11 cellular contexts compared by ENCODE assay signal in genomic region chr14:94390372-94391086, GRCh38. TPM values are rescaled to one million over a fixed set of nuclear protein-coding genes. Genes with fewer than 3 reads are reported as not detected.
DNase-seq lines count a peak whose midpoint lies in the region; TF ChIP-seq lines count a peak whose summit lies in the region.
"Had no signal": no experiment of that assay in that cellular context is flagged by ENCODE, and none has a peak within 500 bp of the region (broad histone marks: within the 10 kb centered on the region; RNA-seq: fewer than 3 reads in every experiment).

No MANE protein-coding gene starts in this region.

- peak overlapping the region; percentile 94 to 98 for H3K27ac ChIP-seq in liver (ENCODE audit: low read depth in 1 of 2, low read length in 2 of 2)

- H3K36me3 Mint-ChIP-seq in activated naive CD4-positive, alpha-beta T cell treated with anti-CD3 and anti-CD28 coated beads for 36 hours (ENCODE audit: low read depth): no peaks in the 10 kb centered on the region
- H3K36me3 Mint-ChIP-seq in type B pancreatic cell (no peaks in the 10 kb centered on the region), endothelial cell (ENCODE audit: low read depth, unreplicated experiment) (no peaks in the 10 kb centered on the region)
- H3K36me3 Mint-ChIP-seq: natural killer cell had no signal

- peak overlapping the region; percentile 12 for H3K4me3 Mint-ChIP-seq in activated naive CD4-positive, alpha-beta T cell treated with anti-CD3 and anti-CD28 coated beads for 36 hours
- peak overlapping the region; percentile 25 for H3K4me3 Mint-ChIP-seq in type B pancreatic cell
- no peak overlapping the region for H3K4me3 Mint-ChIP-seq in endothelial cell (ENCODE audit: unreplicated experiment)
- H3K4me3 Mint-ChIP-seq: natural killer cell had no signal

- H3K4me3 ChIP-seq in liver (ENCODE audit: low read depth in 1 of 3, low read length in 3 of 3): peak overlapping the region; percentile 64 to 88 (median 80)

- H3K27me3 ChIP-seq in liver (ENCODE audit: control insufficient read depth in 4 of 4, insufficient read depth in 4 of 4, low read length in 3 of 4): no peaks in the 10 kb centered on the region

- intact Hi-C loops in activated naive CD4-positive, alpha-beta T cell treated with anti-CD3 and anti-CD28 coated beads for 36 hours (cut with micrococcal nuclease): loop anchor here (5.0 kb wide), 3 partner anchors 213 to 1058 kb away; partner anchors contain the start of gene BTBD7

- H3K36me3 ChIP-seq in liver (ENCODE audit: control insufficient read depth in 4 of 4, insufficient read depth in 3 of 4, low read depth in 1 of 4, low read length in 3 of 4): peaks cover 0 to 8% (median 0%) of the 10 kb centered on the region in 4 donors
- H3K36me3 ChIP-seq: BE2C had no signal

- peak; percentile 29 for DNase-seq in activated naive CD4-positive, alpha-beta T cell treated with anti-CD3 and anti-CD28 coated beads for 36 hours
- DNase-seq in activated naive CD4-positive, alpha-beta T cell treated with Interleukin-2 at 50 U/mL for 16 hours: no peak
- peak; percentile 29 for DNase-seq in astrocyte of the hippocampus (ENCODE audit: low read depth, low spot score)
- no peak for DNase-seq in type B pancreatic cell (ENCODE audit: extremely low spot score, unreplicated experiment)
- DNase-seq in endothelial cell (ENCODE audit: low spot score): no peak
- no peak for DNase-seq in DMS153 treated with DMSO at 0.1 percent for 48 hours (lab: John Stamatoyannopoulos, UW; ENCODE audit: unreplicated experiment)
- no peak for DNase-seq in DMS114 treated with DMSO at 0.1 percent for 48 hours (lab: John Stamatoyannopoulos, UW; ENCODE audit: unreplicated experiment)
- DNase-seq: BE2C, natural killer cell had no signal

- peak overlapping the region; percentile 84 to 86 for H3K9ac ChIP-seq in liver (ENCODE audit: low read depth in 1 of 2, low read length in 2 of 2)

- 12% methylated on average over 12 of the region's 12 CpGs for WGBS in liver

- peak; percentile 43 to 52 for TF ChIP-seq RAD21 in liver (IDR thresholded peaks at IDR 0.05)

- CTCF ChIA-PET in activated naive CD4-positive, alpha-beta T cell treated with anti-CD3 and anti-CD28 coated beads for 36 hours (lab: Charles Lee): interaction anchor here (0.9 to 1.6 kb wide), 2 partner anchors 18 to 96 kb away, joined by 3 read pairs; no protein-coding TSS in a partner anchor

- peak overlapping the region; percentile 66 for H3K27ac Mint-ChIP-seq in activated naive CD4-positive, alpha-beta T cell treated with anti-CD3 and anti-CD28 coated beads for 36 hours
- peak overlapping the region; percentile 36 for H3K27ac Mint-ChIP-seq in type B pancreatic cell
- no peak overlapping the region for H3K27ac Mint-ChIP-seq in endothelial cell (ENCODE audit: unreplicated experiment)

- peaks cover 47% of the 10 kb centered on the region for H3K4me1 Mint-ChIP-seq in activated naive CD4-positive, alpha-beta T cell treated with anti-CD3 and anti-CD28 coated beads for 36 hours (ENCODE audit: low read depth)
- H3K4me1 Mint-ChIP-seq in type B pancreatic cell (ENCODE audit: unreplicated experiment) (peaks cover 13% of the 10 kb centered on the region), endothelial cell (ENCODE audit: unreplicated experiment) (peaks cover 3% of the 10 kb centered on the region)

- H3K9me3 ChIP-seq in liver (ENCODE audit: control insufficient read depth in 4 of 4, low read length in 3 of 4): no peaks in the 10 kb centered on the region
- H3K9me3 ChIP-seq: BE2C had no signal

- H3K9me3 Mint-ChIP-seq in activated naive CD4-positive, alpha-beta T cell treated with anti-CD3 and anti-CD28 coated beads for 36 hours: no peaks in the 10 kb centered on the region
- H3K9me3 Mint-ChIP-seq in type B pancreatic cell (no peaks in the 10 kb centered on the region), endothelial cell (ENCODE audit: unreplicated experiment) (no peaks in the 10 kb centered on the region)
- H3K9me3 Mint-ChIP-seq: natural killer cell had no signal

- no peaks in the 10 kb centered on the region for H3K27me3 Mint-ChIP-seq in activated naive CD4-positive, alpha-beta T cell treated with anti-CD3 and anti-CD28 coated beads for 36 hours (ENCODE audit: low read depth)
- H3K27me3 Mint-ChIP-seq in type B pancreatic cell (no peaks in the 10 kb centered on the region), endothelial cell (ENCODE audit: unreplicated experiment) (peaks cover 8% of the 10 kb centered on the region)

- H3K4me1 ChIP-seq in liver (ENCODE audit: control insufficient read depth in 4 of 4, insufficient read depth in 4 of 4, low read length in 3 of 4): peaks cover 8 to 79% (median 48%) of the 10 kb centered on the region in 4 donors
- H3K4me1 ChIP-seq: BE2C had no signal

- no peak for TF ChIP-seq CTCF in liver (IDR thresholded peaks at IDR 0.05; ENCODE audit: low read depth, low read length, missing input control)
- no peak for TF ChIP-seq CTCF in type B pancreatic cell (conservative IDR thresholded peaks at IDR 0.05)
- no peak for TF ChIP-seq CTCF in endothelial cell (IDR thresholded peaks at IDR 0.05; ENCODE audit: unreplicated experiment)

TF ChIP-seq in liver, 16 proteins besides CTCF, POLR2A, EP300 and RAD21 (continues in another document):
- TF ChIP-seq SP1 (IDR thresholded peaks at IDR 0.05) (peak; percentile 98), HNF4G (IDR thresholded peaks at IDR 0.05) (peak; percentile 82), MAX (IDR thresholded peaks at IDR 0.05) (peak; percentile 99), RXRA (IDR thresholded peaks at IDR 0.05) (peak; percentile 98), TAF1 (conservative IDR thresholded peaks at IDR 0.05) (peak; percentile 51), NR2F2 (IDR thresholded peaks at IDR 0.05) (peak; percentile 76), JUND (IDR thresholded peaks at IDR 0.05) (peak; percentile 87 to 94), HNF4A (conservative IDR thresholded peaks at IDR 0.05) (peak; percentile 91 to 95), GABPA (IDR thresholded peaks at IDR 0.05 in 1 of 2, conservative IDR thresholded peaks at IDR 0.05 in 1 of 2) (peak in 1 of 2 donors; percentile 81), EGR1 (IDR thresholded peaks at IDR 0.05; ENCODE audit: low read depth in 2 of 2) (peak; percentile 83 to 94), ATF3 (IDR thresholded peaks at IDR 0.05) (peak; percentile 89), FOXA2 (IDR thresholded peaks at IDR 0.05) (peak; percentile 48)
- TF ChIP-seq, protein P1, sequence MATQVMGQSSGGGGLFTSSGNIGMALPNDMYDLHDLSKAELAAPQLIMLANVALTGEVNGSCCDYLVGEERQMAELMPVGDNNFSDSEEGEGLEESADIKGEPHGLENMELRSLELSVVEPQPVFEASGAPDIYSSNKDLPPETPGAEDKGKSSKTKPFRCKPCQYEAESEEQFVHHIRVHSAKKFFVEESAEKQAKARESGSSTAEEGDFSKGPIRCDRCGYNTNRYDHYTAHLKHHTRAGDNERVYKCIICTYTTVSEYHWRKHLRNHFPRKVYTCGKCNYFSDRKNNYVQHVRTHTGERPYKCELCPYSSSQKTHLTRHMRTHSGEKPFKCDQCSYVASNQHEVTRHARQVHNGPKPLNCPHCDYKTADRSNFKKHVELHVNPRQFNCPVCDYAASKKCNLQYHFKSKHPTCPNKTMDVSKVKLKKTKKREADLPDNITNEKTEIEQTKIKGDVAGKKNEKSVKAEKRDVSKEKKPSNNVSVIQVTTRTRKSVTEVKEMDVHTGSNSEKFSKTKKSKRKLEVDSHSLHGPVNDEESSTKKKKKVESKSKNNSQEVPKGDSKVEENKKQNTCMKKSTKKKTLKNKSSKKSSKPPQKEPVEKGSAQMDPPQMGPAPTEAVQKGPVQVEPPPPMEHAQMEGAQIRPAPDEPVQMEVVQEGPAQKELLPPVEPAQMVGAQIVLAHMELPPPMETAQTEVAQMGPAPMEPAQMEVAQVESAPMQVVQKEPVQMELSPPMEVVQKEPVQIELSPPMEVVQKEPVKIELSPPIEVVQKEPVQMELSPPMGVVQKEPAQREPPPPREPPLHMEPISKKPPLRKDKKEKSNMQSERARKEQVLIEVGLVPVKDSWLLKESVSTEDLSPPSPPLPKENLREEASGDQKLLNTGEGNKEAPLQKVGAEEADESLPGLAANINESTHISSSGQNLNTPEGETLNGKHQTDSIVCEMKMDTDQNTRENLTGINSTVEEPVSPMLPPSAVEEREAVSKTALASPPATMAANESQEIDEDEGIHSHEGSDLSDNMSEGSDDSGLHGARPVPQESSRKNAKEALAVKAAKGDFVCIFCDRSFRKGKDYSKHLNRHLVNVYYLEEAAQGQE (IDR thresholded peaks at IDR 0.05): peak; percentile 70
- TF ChIP-seq, protein P2, sequence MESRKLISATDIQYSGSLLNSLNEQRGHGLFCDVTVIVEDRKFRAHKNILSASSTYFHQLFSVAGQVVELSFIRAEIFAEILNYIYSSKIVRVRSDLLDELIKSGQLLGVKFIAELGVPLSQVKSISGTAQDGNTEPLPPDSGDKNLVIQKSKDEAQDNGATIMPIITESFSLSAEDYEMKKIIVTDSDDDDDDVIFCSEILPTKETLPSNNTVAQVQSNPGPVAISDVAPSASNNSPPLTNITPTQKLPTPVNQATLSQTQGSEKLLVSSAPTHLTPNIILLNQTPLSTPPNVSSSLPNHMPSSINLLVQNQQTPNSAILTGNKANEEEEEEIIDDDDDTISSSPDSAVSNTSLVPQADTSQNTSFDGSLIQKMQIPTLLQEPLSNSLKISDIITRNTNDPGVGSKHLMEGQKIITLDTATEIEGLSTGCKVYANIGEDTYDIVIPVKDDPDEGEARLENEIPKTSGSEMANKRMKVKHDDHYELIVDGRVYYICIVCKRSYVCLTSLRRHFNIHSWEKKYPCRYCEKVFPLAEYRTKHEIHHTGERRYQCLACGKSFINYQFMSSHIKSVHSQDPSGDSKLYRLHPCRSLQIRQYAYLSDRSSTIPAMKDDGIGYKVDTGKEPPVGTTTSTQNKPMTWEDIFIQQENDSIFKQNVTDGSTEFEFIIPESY (IDR thresholded peaks at IDR 0.05): peak; percentile 93

RNA-seq across cellular contexts. Expression of gene SERPINA1, which starts 2.1 kb away (rescaled TPM):
- total RNA-seq in activated naive CD4-positive, alpha-beta T cell treated with anti-CD3 and anti-CD28 coated beads for 36 hours: 1 to 10 TPM; 3.1 to 4.3 TPM
- total RNA-seq in liver (over 10,000 TPM; 10,220 to 22,719 TPM), type B pancreatic cell (ENCODE audit: low replicate concordance) (313 and 712 TPM in 2 replicates), endothelial cell (ENCODE audit: unreplicated experiment) (not detected)
- polyA plus RNA-seq in liver: over 10,000 TPM; 28,447 to 47,972 TPM

RNA-seq across cellular contexts. Expression of gene SERPINA2, which starts 24.0 kb away (rescaled TPM):
- total RNA-seq in activated naive CD4-positive, alpha-beta T cell treated with anti-CD3 and anti-CD28 coated beads for 36 hours: not detected
- not detected for total RNA-seq in liver
- not detected for polyA plus RNA-seq in liver
- not detected in 2 replicates for total RNA-seq in type B pancreatic cell (ENCODE audit: low replicate concordance)
- not detected for total RNA-seq in endothelial cell (ENCODE audit: unreplicated experiment)
- total RNA-seq: natural killer cell, NCI-H460 had no signal

Comparison
In these comparisons a context has a peak if more than half of its experiments do, and no peak if none do; other contexts are left out.
1. DNase-seq: peak in activated naive CD4-positive, alpha-beta T cell treated with anti-CD3 and anti-CD28 coated beads for 36 hours (single experiment) and astrocyte of the hippocampus (single experiment); none in activated naive CD4-positive, alpha-beta T cell treated with Interleukin-2 at 50 U/mL for 16 hours (single experiment), type B pancreatic cell (single experiment), endothelial cell (single experiment), DMS153 treated with DMSO at 0.1 percent for 48 hours (single experiment) and DMS114 treated with DMSO at 0.1 percent for 48 hours (single experiment).
2. RNA of gene SERPINA1, which starts 2.1 kb away (total RNA-seq): 10,220 to 22,719 TPM in liver and 313 to 712 TPM in type B pancreatic cell; 3.1 to 4.3 TPM in activated naive CD4-positive, alpha-beta T cell treated with anti-CD3 and anti-CD28 coated beads for 36 hours and not detected in endothelial cell (single experiment); every median in the first group is over 10 times any median in the second.